Comparison of ENCODE assay signal across 21 cellular contexts in the genomic region with DNA sequence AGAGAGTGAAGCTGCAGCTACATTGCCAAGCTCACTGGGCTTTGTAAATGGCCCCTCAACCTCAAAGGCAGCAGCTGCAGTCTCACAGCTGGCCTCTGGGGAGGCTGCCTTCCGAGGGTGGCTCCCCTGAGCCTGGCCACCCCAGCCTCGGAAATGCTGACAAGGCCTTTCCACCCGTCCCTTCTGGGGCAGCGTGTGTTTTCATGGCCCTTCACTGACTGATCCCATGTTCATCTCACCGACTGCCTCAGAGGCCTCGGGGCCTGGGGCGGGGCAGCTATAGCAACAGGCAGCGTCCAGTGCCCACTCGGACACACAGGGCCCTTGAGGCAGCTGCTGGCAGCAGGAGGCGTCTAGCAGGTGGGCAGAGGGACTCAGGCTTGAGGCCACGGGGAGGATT.
A peak's percentile ranks its signal among the peaks of the same experiment; 100 is the strongest.
DNase-seq lines count a peak whose midpoint lies in the region; ATAC-seq and TF ChIP-seq lines count a peak whose summit lies in the region.
"Had no signal": no experiment of that assay in that cellular context is flagged by ENCODE, and none has a peak within 500 bp of the region (broad histone marks: within the 10 kb centered on the region; RNA-seq: fewer than 3 reads in every experiment).

No MANE protein-coding gene starts in this region.

- H3K4me3 Mint-ChIP-seq in WTC11 (no peak overlapping the region), type B pancreatic cell (no peak overlapping the region)
- H3K4me3 Mint-ChIP-seq in activated T-helper 1 cell treated with anti-CD3 and anti-CD28 coated beads, Interleukin-12 subunit alpha, Interleukin-12 subunit beta, Interleukin-2, Interleukin-4 antibody, amounts not matched to agents 30 ng/mL and 10 ng/mL and 1 ng/mL, durations not matched to agents 14 hours and 24 hours and 36 hours = no peak overlapping the region
- H3K4me3 Mint-ChIP-seq: activated T-helper 17 cell treated with anti-CD3 and anti-CD28 coated beads, Interleukin-2, amount 50 U/mL, for 72 hours; CD14-positive monocyte; central memory CD8-positive, alpha-beta T cell; immature natural killer cell; naive thymus-derived CD4-positive, alpha-beta T cell had no signal

- DNase-seq in NCI-H82 (lab: John Stamatoyannopoulos, UW) (peak; percentile 26), NCI-H82 treated with DMSO at 0.1 percent for 48 hours (lab: John Stamatoyannopoulos, UW; ENCODE audit: unreplicated experiment) (no peak), WTC11 (ENCODE audit: low spot score) (no peak), myocyte (ENCODE audit: low read depth) (peak; percentile 95), type B pancreatic cell (ENCODE audit: extremely low spot score, unreplicated experiment) (no peak), inferior parietal cortex (ENCODE audit: extremely low spot score) (no peak), dermis blood vessel endothelial cell (no peak)
- no peak for DNase-seq in activated T-helper 1 cell treated with anti-CD3 and anti-CD28 coated beads, Interleukin-12 subunit alpha, Interleukin-12 subunit beta, Interleukin-2, Interleukin-4 antibody, amounts not matched to agents 30 ng/mL and 10 ng/mL and 1 ng/mL, durations not matched to agents 14 hours and 24 hours and 36 hours (ENCODE audit: low spot score)
- DNase-seq: activated CD4-positive, CD25-positive, alpha-beta regulatory T cell; activated CD8-positive, alpha-beta memory T cell treated with anti-CD3 and anti-CD28 coated beads for 24 hours; effector CD8-positive, alpha-beta T cell; GF-D8; immature natural killer cell; mammary epithelial cell; naive thymus-derived CD4-positive, alpha-beta T cell; NCI-H187; NCI-H226; tibial artery had no signal

- TF ChIP-seq CTCF in WTC11 (IDR thresholded peaks at IDR 0.05) (no peak), type B pancreatic cell (conservative IDR thresholded peaks at IDR 0.05) (peak; percentile 52)

- H3K27me3 Mint-ChIP-seq in WTC11 (ENCODE audit: low read depth) = no peaks in the 10 kb centered on the region
- peaks cover 12% of the 10 kb centered on the region for H3K27me3 Mint-ChIP-seq in type B pancreatic cell
- no peaks in the 10 kb centered on the region for H3K27me3 Mint-ChIP-seq in activated T-helper 1 cell treated with anti-CD3 and anti-CD28 coated beads, Interleukin-12 subunit alpha, Interleukin-12 subunit beta, Interleukin-2, Interleukin-4 antibody, amounts not matched to agents 30 ng/mL and 10 ng/mL and 1 ng/mL, durations not matched to agents 14 hours and 24 hours and 36 hours (ENCODE audit: insufficient read depth)
- H3K27me3 Mint-ChIP-seq: activated T-helper 17 cell treated with anti-CD3 and anti-CD28 coated beads, Interleukin-2, amount 50 U/mL, for 72 hours had no signal

- peak; percentile 29 for ATAC-seq in WTC11
- ATAC-seq: activated T-helper 17 cell treated with anti-CD3 and anti-CD28 coated beads, Interleukin-2, amount 50 U/mL, for 72 hours; naive thymus-derived CD4-positive, alpha-beta T cell had no signal

- H3K9me3 Mint-ChIP-seq in WTC11 = no peaks in the 10 kb centered on the region
- no peaks in the 10 kb centered on the region for H3K9me3 Mint-ChIP-seq in type B pancreatic cell
- no peaks in the 10 kb centered on the region for H3K9me3 Mint-ChIP-seq in activated T-helper 1 cell treated with anti-CD3 and anti-CD28 coated beads, Interleukin-12 subunit alpha, Interleukin-12 subunit beta, Interleukin-2, Interleukin-4 antibody, amounts not matched to agents 30 ng/mL and 10 ng/mL and 1 ng/mL, durations not matched to agents 14 hours and 24 hours and 36 hours
- H3K9me3 Mint-ChIP-seq: activated T-helper 17 cell treated with anti-CD3 and anti-CD28 coated beads, Interleukin-2, amount 50 U/mL, for 72 hours; central memory CD8-positive, alpha-beta T cell; immature natural killer cell had no signal

- CTCF ChIA-PET in WTC11 (lab: Charles Lee) = interaction anchor here (0.7 to 4.7 kb wide), 17 partner anchors 8 to 190 kb away, joined by 3 to 24 read pairs (median 4); no protein-coding TSS in a partner anchor

- intact Hi-C loops in activated T-helper 1 cell treated with anti-CD3 and anti-CD28 coated beads, Interleukin-12 subunit alpha, Interleukin-12 subunit beta, Interleukin-2, Interleukin-4 antibody, amounts not matched to agents 30 ng/mL and 10 ng/mL and 1 ng/mL, durations not matched to agents 14 hours and 24 hours and 36 hours (cut with micrococcal nuclease) = no loop called here

- H3K27ac Mint-ChIP-seq in WTC11 (peak overlapping the region; percentile 56; the same call in 1 of the 2 replicates), type B pancreatic cell (no peak overlapping the region)
- H3K27ac Mint-ChIP-seq in activated T-helper 1 cell treated with anti-CD3 and anti-CD28 coated beads, Interleukin-12 subunit alpha, Interleukin-12 subunit beta, Interleukin-2, Interleukin-4 antibody, amounts not matched to agents 30 ng/mL and 10 ng/mL and 1 ng/mL, durations not matched to agents 14 hours and 24 hours and 36 hours = no peak overlapping the region
- H3K27ac Mint-ChIP-seq: activated T-helper 17 cell treated with anti-CD3 and anti-CD28 coated beads, Interleukin-2, amount 50 U/mL, for 72 hours; CD14-positive monocyte; immature natural killer cell; naive thymus-derived CD4-positive, alpha-beta T cell had no signal

- H3K36me3 Mint-ChIP-seq in WTC11 (no peaks in the 10 kb centered on the region; the same call in 1 of the 2 replicates), type B pancreatic cell (no peaks in the 10 kb centered on the region)
- no peaks in the 10 kb centered on the region for H3K36me3 Mint-ChIP-seq in activated T-helper 1 cell treated with anti-CD3 and anti-CD28 coated beads, Interleukin-12 subunit alpha, Interleukin-12 subunit beta, Interleukin-2, Interleukin-4 antibody, amounts not matched to agents 30 ng/mL and 10 ng/mL and 1 ng/mL, durations not matched to agents 14 hours and 24 hours and 36 hours (ENCODE audit: low read depth)
- H3K36me3 Mint-ChIP-seq: CD14-positive monocyte; immature natural killer cell; naive thymus-derived CD4-positive, alpha-beta T cell had no signal

- POLR2A ChIA-PET in WTC11 (lab: Charles Lee) = interaction anchor here (1.1 kb wide), 1 partner anchor 14 kb away, joined by 4 read pairs; no protein-coding TSS in a partner anchor

- H3K4me1 Mint-ChIP-seq in WTC11 = peaks cover 50% of the 10 kb centered on the region
- peaks cover 49% of the 10 kb centered on the region for H3K4me1 Mint-ChIP-seq in type B pancreatic cell (ENCODE audit: unreplicated experiment)
- H3K4me1 Mint-ChIP-seq in activated T-helper 1 cell treated with anti-CD3 and anti-CD28 coated beads, Interleukin-12 subunit alpha, Interleukin-12 subunit beta, Interleukin-2, Interleukin-4 antibody, amounts not matched to agents 30 ng/mL and 10 ng/mL and 1 ng/mL, durations not matched to agents 14 hours and 24 hours and 36 hours (ENCODE audit: low read depth) = no peaks in the 10 kb centered on the region
- H3K4me1 Mint-ChIP-seq: activated T-helper 17 cell treated with anti-CD3 and anti-CD28 coated beads, Interleukin-2, amount 50 U/mL, for 72 hours; CD14-positive monocyte; central memory CD8-positive, alpha-beta T cell; immature natural killer cell; naive thymus-derived CD4-positive, alpha-beta T cell had no signal

TF ChIP-seq in WTC11, 78 proteins besides CTCF, POLR2A, EP300 and RAD21:
- TF ChIP-seq CREM (CRISPR knock-in tag; IDR thresholded peaks at IDR 0.05) = no peak
- TF ChIP-seq, protein P1, sequence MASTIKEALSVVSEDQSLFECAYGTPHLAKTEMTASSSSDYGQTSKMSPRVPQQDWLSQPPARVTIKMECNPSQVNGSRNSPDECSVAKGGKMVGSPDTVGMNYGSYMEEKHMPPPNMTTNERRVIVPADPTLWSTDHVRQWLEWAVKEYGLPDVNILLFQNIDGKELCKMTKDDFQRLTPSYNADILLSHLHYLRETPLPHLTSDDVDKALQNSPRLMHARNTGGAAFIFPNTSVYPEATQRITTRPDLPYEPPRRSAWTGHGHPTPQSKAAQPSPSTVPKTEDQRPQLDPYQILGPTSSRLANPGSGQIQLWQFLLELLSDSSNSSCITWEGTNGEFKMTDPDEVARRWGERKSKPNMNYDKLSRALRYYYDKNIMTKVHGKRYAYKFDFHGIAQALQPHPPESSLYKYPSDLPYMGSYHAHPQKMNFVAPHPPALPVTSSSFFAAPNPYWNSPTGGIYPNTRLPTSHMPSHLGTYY (CRISPR knock-in tag; IDR thresholded peaks at IDR 0.05) = no peak

Comparison
In these comparisons a context has a peak if more than half of its experiments do, and no peak if none do; other contexts are left out.
1. DNase-seq: peak in NCI-H82 (single experiment) and myocyte (single experiment); none in NCI-H82 treated with DMSO at 0.1 percent for 48 hours (single experiment), WTC11 (single experiment), type B pancreatic cell (single experiment), inferior parietal cortex (single experiment), dermis blood vessel endothelial cell (single experiment) and activated T-helper 1 cell treated with anti-CD3 and anti-CD28 coated beads, Interleukin-12 subunit alpha, Interleukin-12 subunit beta, Interleukin-2, Interleukin-4 antibody, amounts not matched to agents 30 ng/mL and 10 ng/mL and 1 ng/mL, durations not matched to agents 14 hours and 24 hours and 36 hours (single experiment).